In the genomic region with DNA sequence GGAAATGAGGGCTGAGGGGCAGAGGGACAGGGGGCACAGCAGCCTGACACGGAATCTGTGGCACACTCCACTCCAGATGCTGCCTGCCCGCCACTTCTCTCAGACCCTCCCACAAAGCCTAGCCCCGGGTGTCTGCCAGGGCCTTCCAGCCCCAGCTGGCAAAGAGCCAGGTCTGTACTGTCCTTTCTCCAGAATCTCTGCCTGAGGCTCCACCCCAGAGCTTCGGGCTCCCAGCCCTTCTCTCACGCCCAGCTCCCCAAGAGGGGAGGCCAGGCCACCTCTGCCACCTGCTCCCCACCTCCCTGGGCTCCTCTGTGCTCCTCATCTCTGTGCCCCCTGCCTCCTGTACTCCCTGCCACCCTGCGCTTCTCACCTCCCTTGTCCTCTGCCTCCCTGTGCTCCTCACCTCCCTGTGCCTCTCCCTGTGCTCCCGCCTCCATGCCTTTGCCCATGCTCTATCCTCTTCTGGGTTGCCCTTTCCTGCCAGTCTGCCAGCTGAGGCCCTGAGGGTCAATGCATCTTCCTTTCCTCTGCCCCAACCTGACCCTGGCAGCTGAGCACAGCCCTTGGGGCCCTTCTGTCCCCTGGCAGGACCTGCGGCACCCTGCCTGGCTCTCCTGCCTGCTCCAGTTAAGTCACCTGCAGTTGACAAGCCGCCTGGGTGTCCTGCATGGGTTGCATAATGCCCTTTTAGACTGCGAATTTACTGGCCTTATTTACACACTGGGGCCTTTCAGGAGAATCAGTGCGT, we compare ENCODE assay signal across 10 cellular contexts. TPM values are rescaled to one million over a fixed set of nuclear protein-coding genes. Genes with fewer than 3 reads are reported as not detected.
DNase-seq lines count a peak whose midpoint lies in the region; ATAC-seq and TF ChIP-seq lines count a peak whose summit lies in the region.
"Had no signal": no experiment of that assay in that cellular context is flagged by ENCODE, and none has a peak within 500 bp of the region (broad histone marks: within the 10 kb centered on the region; RNA-seq: fewer than 3 reads in every experiment).

No MANE protein-coding gene starts in this region.

- TF ChIP-seq CTCF in GM13976 (IDR thresholded peaks at IDR 0.05; ENCODE audit: borderline replicate concordance, control extremely low read depth, extremely low read depth, insufficient read depth, missing control alignments), result no peak
- no peak for TF ChIP-seq CTCF in fibroblast of the aortic adventitia (IDR thresholded peaks at IDR 0.05; ENCODE audit: insufficient read depth, low read length)
- no peak for TF ChIP-seq CTCF in osteoblast (IDR thresholded peaks at IDR 0.05; ENCODE audit: extremely low read depth, low read depth, low read length)
- no peak for TF ChIP-seq CTCF in thyroid gland (IDR thresholded peaks at IDR 0.05)

- no peak for TF ChIP-seq POLR2A in thyroid gland (IDR thresholded peaks at IDR 0.05)

- H3K27ac ChIP-seq in osteoblast (ENCODE audit: low read depth, low read length), result no peak overlapping the region
- no peak overlapping the region for H3K27ac ChIP-seq in thyroid gland

- H3K9me3 ChIP-seq in osteoblast (ENCODE audit: low read depth, low read length), result no peaks in the 10 kb centered on the region
- H3K9me3 ChIP-seq in thyroid gland, result no peaks in the 10 kb centered on the region

- H3K4me1 ChIP-seq in osteoblast (ENCODE audit: insufficient read depth, low read length), result peaks cover 9% of the 10 kb centered on the region
- H3K4me1 ChIP-seq in thyroid gland, result peaks cover 0 to 3% of the 10 kb centered on the region in 2 donors

- H4K20me1 ChIP-seq in osteoblast (ENCODE audit: insufficient read depth, low read length), result no peaks in the 10 kb centered on the region

- H3K79me2 ChIP-seq in osteoblast (ENCODE audit: insufficient read depth, low read length), result no peaks in the 10 kb centered on the region

- in situ Hi-C loops in GM13976 (cut with MboI; ENCODE audit: low sequenced_read_pairs, unreplicated experiment), result no loop called here

- H3K4me2 ChIP-seq in osteoblast (ENCODE audit: insufficient read depth, low read length), result no peak overlapping the region

- no peaks in the 10 kb centered on the region for H3K36me3 ChIP-seq in osteoblast (ENCODE audit: insufficient read depth, low read length)
- no peaks in the 10 kb centered on the region for H3K36me3 ChIP-seq in thyroid gland

- DNase-seq in GM13976 (ENCODE audit: low spot score) (peak; percentile 11), NCI-H69 (lab: John Stamatoyannopoulos, UW) (peak; percentile 85), fibroblast of the aortic adventitia (ENCODE audit: low read depth) (peak; percentile 18), osteoblast (ENCODE audit: insufficient read length, low spot score, missing footprints) (peak; percentile 63), HCEC 1CT (no peak), thyroid gland (no peak)
- DNase-seq: natural killer cell, NCI-H526 had no signal

- ATAC-seq in HG03442 (IDR thresholded peaks at IDR 0.05; ENCODE audit: unreplicated experiment) (no peak), GM19351 (IDR thresholded peaks at IDR 0.05; ENCODE audit: unreplicated experiment) (no peak)
- ATAC-seq: natural killer cell had no signal

- no peak overlapping the region for H3K4me3 ChIP-seq in fibroblast of the aortic adventitia (ENCODE audit: low read depth, low read length)
- no peak overlapping the region for H3K4me3 ChIP-seq in osteoblast (ENCODE audit: insufficient read depth, low read length)
- H3K4me3 ChIP-seq in thyroid gland (replicated peaks in 1 of 3), result no peak overlapping the region

- intact Hi-C loops in thyroid gland (cut with DNase I), result no loop called here

- 64 to 68% methylated on average over 10 to 11 of the region's 11 CpGs for WGBS in thyroid gland, 2 donors

- H3K27me3 ChIP-seq in osteoblast (ENCODE audit: insufficient read depth, low read length) (peaks cover 14% of the 10 kb centered on the region), thyroid gland (no peaks in the 10 kb centered on the region)

- H2AFZ ChIP-seq in osteoblast (ENCODE audit: low read length), result no peak overlapping the region

RNA-seq across cellular contexts. Expression of gene RASGEF1C, which starts 36.4 kb away (rescaled TPM):
- total RNA-seq in fibroblast of the aortic adventitia (ENCODE audit: low replicate concordance), result not detected in 2 replicates
- under 0.01 TPM in 1 of 2 replicates, not detected in the other for total RNA-seq in osteoblast
- 1 to 10 TPM in 3 of 4 donors, under 1 TPM in 1; 0.58 to 4.0 (median 2.1) TPM for total RNA-seq in thyroid gland
- total RNA-seq: natural killer cell had no signal

Comparison
In these comparisons a context has a peak if more than half of its experiments do, and no peak if none do; other contexts are left out.
1. DNase-seq: peak in GM13976 (single experiment), NCI-H69 (single experiment), fibroblast of the aortic adventitia (single experiment) and osteoblast (single experiment); none in HCEC 1CT (single experiment) and thyroid gland (0 of 2).